9 cellular contexts compared by ENCODE assay signal in the genomic region with DNA sequence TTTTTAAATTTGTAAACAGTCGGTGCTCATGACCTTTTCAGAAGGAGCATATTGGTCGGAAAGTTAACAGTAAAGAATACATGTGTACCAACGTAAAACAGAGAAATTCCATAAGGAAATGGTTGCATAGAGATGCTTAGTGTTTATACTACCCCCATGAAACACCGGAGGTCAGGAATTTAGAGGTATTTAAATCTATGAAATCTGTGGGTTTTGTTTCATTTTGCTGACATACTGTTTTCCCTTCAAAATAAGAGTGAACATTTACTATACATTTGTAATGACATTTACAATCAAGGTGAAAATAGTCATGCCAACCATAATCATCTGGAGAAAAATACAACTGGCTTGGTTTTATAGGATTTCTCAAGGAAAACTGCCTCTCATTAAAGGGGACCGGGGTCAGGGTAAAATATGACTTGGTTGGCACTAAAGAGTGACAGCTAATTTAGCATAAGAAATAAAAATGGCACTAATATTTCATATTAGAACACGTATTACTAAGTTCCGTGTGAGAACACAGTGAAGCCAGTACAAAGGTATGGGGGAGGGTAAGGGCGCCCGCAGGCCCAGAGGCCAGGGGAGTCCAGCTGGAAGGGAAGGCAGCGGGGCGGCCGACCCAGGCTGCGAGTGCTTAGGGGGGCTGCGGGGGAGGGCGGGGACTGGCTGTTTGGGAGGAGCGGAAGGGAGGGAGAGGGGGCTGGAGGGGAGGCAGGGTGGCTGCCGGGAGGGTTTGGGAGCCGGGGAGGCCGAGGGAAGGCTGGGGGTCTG. TPM values are rescaled to one million over a fixed set of nuclear protein-coding genes. Genes with fewer than 3 reads are reported as not detected.
A peak's percentile ranks its signal among the peaks of the same experiment; 100 is the strongest.
DNase-seq lines count a peak whose midpoint lies in the region; ATAC-seq, FAIRE-seq and TF ChIP-seq lines count a peak whose summit lies in the region.
"Had no signal": no experiment of that assay in that cellular context is flagged by ENCODE, and none has a peak within 500 bp of the region (broad histone marks: within the 10 kb centered on the region; RNA-seq: fewer than 3 reads in every experiment).

No MANE protein-coding gene starts in this region.

- peak overlapping the region; percentile 92 for H3K4me3 Mint-ChIP-seq in Caco-2 (ENCODE audit: unreplicated experiment)

- peak overlapping the region; percentile 97 for H3K27ac Mint-ChIP-seq in Caco-2 (ENCODE audit: unreplicated experiment)

- peak overlapping the region; percentile 51 for H3K4me3 ChIP-seq in Caco-2 (ENCODE audit: low read depth, low read length)

- POLR2A ChIA-PET in Caco-2 (lab: Charles Lee) = interaction anchor here (0.6 to 1.8 kb wide), 7 partner anchors 53 to 455 kb away, joined by 3 to 25 read pairs (median 5); no protein-coding TSS in a partner anchor

- no TSS peak for BruUV-seq in Caco-2 (replicated peaks; lab: Mats Ljungman, UMichigan)

- H3K9me3 ChIP-seq in Caco-2 = no peaks in the 10 kb centered on the region

- CTCF ChIA-PET in Caco-2 (lab: Charles Lee) = interaction anchor here (0.6 to 1.0 kb wide), 2 partner anchors 15 to 127 kb away, joined by 5 to 9 read pairs; no protein-coding TSS in a partner anchor

- no peaks in the 10 kb centered on the region for H3K27me3 ChIP-seq in Caco-2 (replicated peaks; ENCODE audit: control insufficient read depth, insufficient read depth, low read length)
- H3K27me3 ChIP-seq in layer of hippocampus (ENCODE audit: control insufficient read depth, insufficient read depth, low read length) = no peaks in the 10 kb centered on the region

- FAIRE-seq in HTR-8/SVneo (lab: Jason Lieb, UNC) = no peak
- FAIRE-seq: endometrium had no signal

- in situ Hi-C loops in SK-MEL-5 (cut with HindIII; ENCODE audit: low pct_unique_long_range_greater_than_20kb, low sequenced_read_pairs) = no loop called here

- H3K36me3 Mint-ChIP-seq in Caco-2 (ENCODE audit: insufficient read depth, unreplicated experiment) = peaks cover 31% of the 10 kb centered on the region

- ATAC-seq in GM19452 (IDR thresholded peaks at IDR 0.05; ENCODE audit: unreplicated experiment) = peak; percentile 0

- DNase-seq in Caco-2 = peak; percentile 57 to 67
- peak; percentile 60 for DNase-seq in HTR-8/SVneo (ENCODE audit: insufficient read length, low spot score)
- DNase-seq in SK-MEL-5 (ENCODE audit: low read depth, low spot score) = peak; percentile 61
- DNase-seq in stimulated activated naive CD4-positive, alpha-beta T cell treated with Interleukin-2 at 50 U/mL for 16 hours (lab: John Stamatoyannopoulos, UW) = peak; percentile 20
- no peak for DNase-seq in activated CD4-positive, alpha-beta T cell treated with anti-CD3 and anti-CD28 coated beads for 1 hour

- no peaks in the 10 kb centered on the region for H3K27me3 Mint-ChIP-seq in Caco-2 (ENCODE audit: insufficient read depth, unreplicated experiment)

- H3K27ac ChIP-seq in cingulate gyrus (ENCODE audit: low read depth, low read length) = peak overlapping the region; percentile 100
- H3K27ac ChIP-seq in layer of hippocampus (ENCODE audit: low read depth, low read length) = peak overlapping the region; percentile 100

- no peaks in the 10 kb centered on the region for H3K9me3 Mint-ChIP-seq in Caco-2 (ENCODE audit: unreplicated experiment)

- H3K4me1 ChIP-seq in Caco-2 = peaks cover 10% of the 10 kb centered on the region

- intact Hi-C loops in Caco-2 (cut with micrococcal nuclease; ENCODE audit: unreplicated experiment) = loop anchor here (1.0 to 2.0 kb wide), 6 partner anchors 67 to 1307 kb away; partner anchors contain the start of genes CLASP1, TMEM185B and TSN

- no peak for TF ChIP-seq CTCF in Caco-2 (IDR thresholded peaks at IDR 0.05; ENCODE audit: insufficient read depth in 1 of 2, low read depth in 1 of 2, low read length in 1 of 2, severe bottlenecking in 1 of 2, unreplicated experiment in 1 of 2)

- H3K36me3 ChIP-seq in Caco-2 (ENCODE audit: control insufficient read depth, insufficient read depth, low read length) = no peaks in the 10 kb centered on the region

- H3K4me1 Mint-ChIP-seq in Caco-2 (ENCODE audit: low read depth, unreplicated experiment) = peaks cover 20% of the 10 kb centered on the region

RNA-seq across cellular contexts. Expression of gene RNU4ATAC, which starts 1.1 kb away (rescaled TPM):
- not detected in 2 replicates for total RNA-seq in Caco-2 (2022)
- total RNA-seq in SK-MEL-5 (2014; rRNA removed; shearing (Covaris generic)) = not detected in 2 replicates
- not detected in 2 replicates for polyA plus RNA-seq in SK-MEL-5 (2015; cell fraction: cytosol; rRNA removed)
- polyA plus RNA-seq in SK-MEL-5 (2015; cell fraction: nucleus; rRNA removed) = not detected in 2 replicates
